In genomic region chr11:36744375-36745168, GRCh38 we compare ENCODE assay signal across 9 cellular contexts.
DNase-seq lines count a peak whose midpoint lies in the region; ATAC-seq and TF ChIP-seq lines count a peak whose summit lies in the region.
"Had no signal": no experiment of that assay in that cellular context is flagged by ENCODE, and none has a peak within 500 bp of the region (broad histone marks: within the 10 kb centered on the region; RNA-seq: fewer than 3 reads in every experiment).

No MANE protein-coding gene starts in this region.

- H3K27me3 ChIP-seq in stomach: peaks cover 0 to 6% (median 0%) of the 10 kb centered on the region in 3 donors

- ATAC-seq in HG02759 (IDR thresholded peaks at IDR 0.05; ENCODE audit: unreplicated experiment) (peak; percentile 33), GM19467 (IDR thresholded peaks at IDR 0.05; ENCODE audit: unreplicated experiment) (no peak)

- no peak overlapping the region for H3K4me3 ChIP-seq in stomach

- DNase-seq in Calu3 (peak; percentile 70), NOMO-1 treated with DMSO at 0.1 percent for 48 hours (lab: John Stamatoyannopoulos, UW; ENCODE audit: unreplicated experiment) (peak; percentile 55), activated T-cell treated with anti-CD3 and anti-CD28 coated beads for 1 hour (ENCODE audit: low read depth) (peak; percentile 34), fibroblast of gingiva (ENCODE audit: low read depth) (peak; percentile 17), stomach (peak; percentile 77)

- no peak for TF ChIP-seq POLR2A in stomach (IDR thresholded peaks at IDR 0.05)

- H3K36me3 ChIP-seq in stomach: no peaks in the 10 kb centered on the region

- H3K4me1 Mint-ChIP-seq in Calu3 (ENCODE audit: low read depth, unreplicated experiment): peaks cover 11% of the 10 kb centered on the region
- peaks cover 15% of the 10 kb centered on the region for H3K4me1 Mint-ChIP-seq in nephron

- 27 to 30% (median 28%) methylated on average over 11 of the region's 11 CpGs for WGBS in stomach, 5 donors

- intact Hi-C loops in Calu3 (cut with micrococcal nuclease; ENCODE audit: unreplicated experiment): no loop called here
- intact Hi-C loops in stomach (cut with DNase I; ENCODE audit: low total_unique reads): no loop called here

- H3K36me3 Mint-ChIP-seq in Calu3 (ENCODE audit: insufficient read depth, unreplicated experiment): no peaks in the 10 kb centered on the region
- H3K36me3 Mint-ChIP-seq in nephron (ENCODE audit: low read depth): no peaks in the 10 kb centered on the region
- H3K36me3 Mint-ChIP-seq: activated naive CD4-positive, alpha-beta T cell treated with anti-CD3 and anti-CD28 coated beads, Interleukin-2, amount 50 U/mL, for 24 hours had no signal

- no peaks in the 10 kb centered on the region for H3K9me3 ChIP-seq in stomach

- CTCF ChIA-PET in Calu3 (lab: Charles Lee): interaction anchor here (0.7 kb wide), 1 partner anchor 717 kb away, joined by 3 read pairs; no protein-coding TSS in a partner anchor

- TF ChIP-seq CTCF in Calu3 (IDR thresholded peaks at IDR 0.05; ENCODE audit: unreplicated experiment) (peak; percentile 63), nephron (IDR thresholded peaks at IDR 0.05; ENCODE audit: unreplicated experiment in 3 of 3) (peak; percentile 51 to 69 (median 63)), stomach (IDR thresholded peaks at IDR 0.05) (peak in 5 of 7 experiments; percentile 56 to 64 (median 61))

- no TSS peak for BruUV-seq in Calu3 (replicated peaks; lab: Mats Ljungman, UMichigan)

- no peak for TF ChIP-seq EP300 in stomach (IDR thresholded peaks at IDR 0.05)

- no peak overlapping the region for H3K4me3 Mint-ChIP-seq in Calu3 (ENCODE audit: low read depth, unreplicated experiment)
- no peak overlapping the region for H3K4me3 Mint-ChIP-seq in nephron
- H3K4me3 Mint-ChIP-seq: activated naive CD4-positive, alpha-beta T cell treated with anti-CD3 and anti-CD28 coated beads, Interleukin-2, amount 50 U/mL, for 24 hours had no signal

- H3K27ac Mint-ChIP-seq in Calu3 (ENCODE audit: unreplicated experiment): no peak overlapping the region
- H3K27ac Mint-ChIP-seq in nephron: peak overlapping the region in 2 of 3 experiments; percentile 9 to 62
- H3K27ac Mint-ChIP-seq: activated naive CD4-positive, alpha-beta T cell treated with anti-CD3 and anti-CD28 coated beads, Interleukin-2, amount 50 U/mL, for 24 hours had no signal

- no peaks in the 10 kb centered on the region for H3K9me3 Mint-ChIP-seq in Calu3 (ENCODE audit: low read depth, unreplicated experiment)
- no peaks in the 10 kb centered on the region for H3K9me3 Mint-ChIP-seq in nephron
- H3K9me3 Mint-ChIP-seq: activated naive CD4-positive, alpha-beta T cell treated with anti-CD3 and anti-CD28 coated beads, Interleukin-2, amount 50 U/mL, for 24 hours had no signal

- peaks cover 0 to 8% (median 6%) of the 10 kb centered on the region in 4 donors for H3K4me1 ChIP-seq in stomach

- H3K27me3 Mint-ChIP-seq in Calu3 (ENCODE audit: unreplicated experiment) (peaks cover 11% of the 10 kb centered on the region), nephron (ENCODE audit: low read depth) (peaks cover 3% of the 10 kb centered on the region)

- no peak overlapping the region for H3K27ac ChIP-seq in stomach

Comparison
In these comparisons a context has a peak if more than half of its experiments do, and no peak if none do; other contexts are left out.
1. DNase-seq: peak in every context shown above with its lines; median percentile 77 in stomach; 70 in Calu3; 55 in NOMO-1 treated with DMSO at 0.1 percent for 48 hours; 34 in activated T-cell treated with anti-CD3 and anti-CD28 coated beads for 1 hour; 17 in fibroblast of gingiva.